ENCODE assay signal across 1 cellular context in the genomic region with DNA sequence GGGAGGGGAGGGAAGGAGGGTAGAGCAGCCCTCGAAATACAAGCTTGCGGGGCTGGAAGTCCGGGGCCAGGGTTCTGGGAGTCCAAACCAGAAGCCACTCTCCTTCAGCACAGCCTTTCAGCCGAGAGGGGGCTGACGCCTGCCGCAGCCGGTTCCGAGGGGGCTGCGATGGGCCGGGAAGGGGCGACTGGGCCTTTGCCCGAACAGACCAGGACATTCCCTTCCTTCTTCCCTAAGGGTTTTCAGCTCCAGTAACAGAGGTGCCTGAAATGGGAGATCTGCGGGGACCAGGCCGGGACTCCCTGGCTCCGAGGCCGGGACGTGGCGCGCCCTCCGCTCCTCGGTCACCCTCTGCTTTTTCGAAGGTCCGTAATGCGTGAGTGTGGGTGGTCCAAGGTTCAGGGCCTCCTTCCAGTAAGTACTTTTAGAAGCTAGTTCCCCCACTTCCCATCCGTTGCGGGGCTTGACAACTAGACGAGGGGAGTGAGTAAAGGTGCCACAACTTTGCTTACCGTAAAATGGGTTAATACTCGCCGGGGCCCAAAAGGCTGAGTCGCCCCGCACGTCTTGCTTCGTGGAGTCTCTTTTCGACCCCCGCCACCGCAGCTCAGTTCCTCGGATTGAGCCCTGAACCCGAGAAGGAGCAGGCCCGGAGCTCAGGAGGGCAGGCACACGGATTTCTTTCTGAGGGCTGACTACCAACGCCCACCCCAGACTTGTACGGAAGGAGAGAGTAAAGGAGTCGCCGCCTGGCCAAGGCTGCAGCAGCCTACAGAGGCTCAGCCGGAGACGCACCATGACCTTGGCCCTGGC.
TF ChIP-seq lines count a peak whose summit lies in the region.

No MANE protein-coding gene starts in this region.

TF ChIP-seq in H1, 55 proteins besides CTCF, POLR2A, EP300 and RAD21:
- TF ChIP-seq KDM1A (IDR thresholded peaks at IDR 0.05; ENCODE audit: borderline replicate concordance, low read length), result peak; percentile 40; the same call in 1 of the 2 replicates
- no peak for TF ChIP-seq TBP (IDR thresholded peaks at IDR 0.05; ENCODE audit: low read depth, low read length)
- peak; percentile 81 for TF ChIP-seq RNF2 (IDR thresholded peaks at IDR 0.05; ENCODE audit: borderline replicate concordance, low read depth, low read length, missing control alignments, poor library complexity, severe bottlenecking)
- no peak for TF ChIP-seq RXRA (IDR thresholded peaks at IDR 0.05; ENCODE audit: insufficient read depth, low read depth, low read length)
- peak; percentile 91 for TF ChIP-seq EZH2 (IDR thresholded peaks at IDR 0.05; ENCODE audit: low read depth, low read length, severe bottlenecking)
- peak; percentile 1 for TF ChIP-seq ASH2L (IDR thresholded peaks at IDR 0.05; ENCODE audit: low read length)
- no peak for TF ChIP-seq MAX (IDR thresholded peaks at IDR 0.05)
